27 cellular contexts compared by ENCODE assay signal in the genomic region with DNA sequence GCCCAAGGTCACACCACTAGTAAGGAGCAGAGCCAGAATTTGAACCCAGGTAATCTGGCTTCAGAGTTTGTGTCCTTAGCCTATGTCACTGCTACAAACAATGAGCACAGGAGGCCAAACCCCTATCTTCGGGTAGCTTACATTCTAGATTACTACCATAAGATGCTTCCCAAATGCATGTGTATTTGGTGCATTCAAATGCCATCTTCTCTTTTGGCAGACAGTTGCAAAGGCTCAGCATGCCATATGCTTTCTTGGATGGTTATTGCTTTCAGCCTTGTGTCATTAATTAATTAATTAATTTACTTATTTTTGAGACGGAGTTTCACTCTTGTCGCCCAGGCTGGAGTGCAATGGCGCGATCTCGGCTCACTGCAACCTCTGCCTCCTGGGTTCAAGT.
DNase-seq lines count a peak whose midpoint lies in the region; ATAC-seq lines count a peak whose summit lies in the region.
"Had no signal": no experiment of that assay in that cellular context is flagged by ENCODE, and none has a peak within 500 bp of the region (broad histone marks: within the 10 kb centered on the region; RNA-seq: fewer than 3 reads in every experiment).

No MANE protein-coding gene starts in this region.

- in situ Hi-C loops in G401 (cut with HindIII; ENCODE audit: low sequenced_read_pairs): no loop called here

- DNase-seq in activated CD8-positive, alpha-beta memory T cell treated with anti-CD3 and anti-CD28 coated beads, Interleukin-2, amount 50 U/mL, for 48 hours: peak; percentile 10
- DNase-seq in activated CD8-positive, alpha-beta memory T cell treated with anti-CD3 and anti-CD28 coated beads for 24 hours: no peak
- DNase-seq in G401 (ENCODE audit: low spot score): peak; percentile 63
- peak; percentile 60 for DNase-seq in cerebellar cortex (ENCODE audit: low spot score)
- DNase-seq in cerebellum (ENCODE audit: low spot score): peak; percentile 66
- no peak for DNase-seq in stimulated activated CD4-positive, alpha-beta T cell treated with anti-CD3 and anti-CD28 coated beads, Interleukin-15, amount 100 ng/mL, for 24 hours
- DNase-seq in DMS 273 treated with DMSO at 0.1 percent for 48 hours (lab: John Stamatoyannopoulos, UW): no peak
- DNase-seq: 8988T; ACHN; AML-193; BE2C; Caco-2; Calu3; CD4-positive, alpha-beta memory T cell; CD4-positive, alpha-beta T cell; CD4-positive, CD25-positive, alpha-beta regulatory T cell; CD8-positive, alpha-beta memory T cell; CD8-positive, alpha-beta T cell; COR-L47; DMS153; DMS53; DMS79; DMS79 treated with DMSO at 0.1 percent for 48 hours; DND-41; EL had no signal

- ATAC-seq in GM21529 (IDR thresholded peaks at IDR 0.05; ENCODE audit: unreplicated experiment): no peak
- ATAC-seq: A549; CD8-positive, alpha-beta T cell had no signal

Comparison
In these comparisons a context has a peak if more than half of its experiments do, and no peak if none do; other contexts are left out.
1. DNase-seq: peak in activated CD8-positive, alpha-beta memory T cell treated with anti-CD3 and anti-CD28 coated beads, Interleukin-2, amount 50 U/mL, for 48 hours (single experiment), G401 (single experiment), cerebellar cortex (single experiment) and cerebellum (single experiment); none in activated CD8-positive, alpha-beta memory T cell treated with anti-CD3 and anti-CD28 coated beads for 24 hours (single experiment), stimulated activated CD4-positive, alpha-beta T cell treated with anti-CD3 and anti-CD28 coated beads, Interleukin-15, amount 100 ng/mL, for 24 hours (single experiment) and DMS 273 treated with DMSO at 0.1 percent for 48 hours (single experiment).